Comparison of ENCODE assay signal across 2 cellular contexts in genomic region chr1:178847919-178848318, GRCh38. TPM values are rescaled to one million over a fixed set of nuclear protein-coding genes. Genes with fewer than 3 reads are reported as not detected.
"Had no signal": no experiment of that assay in that cellular context is flagged by ENCODE, and none has a peak within 500 bp of the region (broad histone marks: within the 10 kb centered on the region; RNA-seq: fewer than 3 reads in every experiment).

No MANE protein-coding gene starts in this region.

RNA-seq across cellular contexts. Expression of gene ANGPTL1, which starts 23.0 kb away (rescaled TPM):
- total RNA-seq: natural killer cell had no signal
- polyA plus RNA-seq: neural cell had no signal
